In the genomic region with DNA sequence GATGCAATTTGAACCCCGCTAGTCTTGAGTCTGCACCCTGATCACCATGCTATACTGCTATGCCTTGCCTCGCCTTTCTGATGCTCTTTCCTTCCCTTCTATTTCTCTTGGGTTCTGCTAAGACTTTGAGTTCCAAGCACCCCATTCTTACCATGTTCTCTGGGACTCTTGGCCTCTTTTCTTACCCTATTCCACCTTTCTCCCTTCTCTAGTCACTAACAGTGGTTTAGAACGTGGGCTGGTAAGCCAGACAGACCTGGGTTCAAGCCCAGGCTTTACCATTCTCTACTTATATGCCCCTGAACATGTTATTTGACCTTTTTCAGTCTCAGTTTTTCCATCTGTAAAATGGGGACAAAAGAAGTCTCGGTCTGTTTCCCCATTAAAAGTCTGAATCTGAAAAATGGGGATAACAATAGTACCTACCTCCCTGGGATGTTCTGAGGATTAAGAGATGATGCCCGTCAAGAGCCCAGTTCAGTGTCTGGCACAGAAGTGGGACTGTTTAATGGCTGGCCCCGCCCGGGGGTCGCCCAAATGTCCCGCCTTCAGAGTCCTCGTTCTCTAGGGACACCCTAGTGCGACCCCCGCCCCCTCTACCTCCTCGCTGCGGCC, we compare ENCODE assay signal across 1 cellular context.
TF ChIP-seq lines count a peak whose summit lies in the region.

No MANE protein-coding gene starts in this region.

TF ChIP-seq in WTC11, 78 proteins besides CTCF, POLR2A, EP300 and RAD21 (continued from another document):
- TF ChIP-seq E2F5 (CRISPR knock-in tag; IDR thresholded peaks at IDR 0.05), result no peak
- TF ChIP-seq, protein P1, sequence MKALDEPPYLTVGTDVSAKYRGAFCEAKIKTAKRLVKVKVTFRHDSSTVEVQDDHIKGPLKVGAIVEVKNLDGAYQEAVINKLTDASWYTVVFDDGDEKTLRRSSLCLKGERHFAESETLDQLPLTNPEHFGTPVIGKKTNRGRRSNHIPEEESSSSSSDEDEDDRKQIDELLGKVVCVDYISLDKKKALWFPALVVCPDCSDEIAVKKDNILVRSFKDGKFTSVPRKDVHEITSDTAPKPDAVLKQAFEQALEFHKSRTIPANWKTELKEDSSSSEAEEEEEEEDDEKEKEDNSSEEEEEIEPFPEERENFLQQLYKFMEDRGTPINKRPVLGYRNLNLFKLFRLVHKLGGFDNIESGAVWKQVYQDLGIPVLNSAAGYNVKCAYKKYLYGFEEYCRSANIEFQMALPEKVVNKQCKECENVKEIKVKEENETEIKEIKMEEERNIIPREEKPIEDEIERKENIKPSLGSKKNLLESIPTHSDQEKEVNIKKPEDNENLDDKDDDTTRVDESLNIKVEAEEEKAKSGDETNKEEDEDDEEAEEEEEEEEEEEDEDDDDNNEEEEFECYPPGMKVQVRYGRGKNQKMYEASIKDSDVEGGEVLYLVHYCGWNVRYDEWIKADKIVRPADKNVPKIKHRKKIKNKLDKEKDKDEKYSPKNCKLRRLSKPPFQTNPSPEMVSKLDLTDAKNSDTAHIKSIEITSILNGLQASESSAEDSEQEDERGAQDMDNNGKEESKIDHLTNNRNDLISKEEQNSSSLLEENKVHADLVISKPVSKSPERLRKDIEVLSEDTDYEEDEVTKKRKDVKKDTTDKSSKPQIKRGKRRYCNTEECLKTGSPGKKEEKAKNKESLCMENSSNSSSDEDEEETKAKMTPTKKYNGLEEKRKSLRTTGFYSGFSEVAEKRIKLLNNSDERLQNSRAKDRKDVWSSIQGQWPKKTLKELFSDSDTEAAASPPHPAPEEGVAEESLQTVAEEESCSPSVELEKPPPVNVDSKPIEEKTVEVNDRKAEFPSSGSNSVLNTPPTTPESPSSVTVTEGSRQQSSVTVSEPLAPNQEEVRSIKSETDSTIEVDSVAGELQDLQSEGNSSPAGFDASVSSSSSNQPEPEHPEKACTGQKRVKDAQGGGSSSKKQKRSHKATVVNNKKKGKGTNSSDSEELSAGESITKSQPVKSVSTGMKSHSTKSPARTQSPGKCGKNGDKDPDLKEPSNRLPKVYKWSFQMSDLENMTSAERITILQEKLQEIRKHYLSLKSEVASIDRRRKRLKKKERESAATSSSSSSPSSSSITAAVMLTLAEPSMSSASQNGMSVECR (CRISPR knock-in tag; IDR thresholded peaks at IDR 0.05; ENCODE audit: borderline replicate concordance), result peak; percentile 60; the same call in 1 of the 2 replicates
